In genomic region chr4:106201373-106201772, GRCh38 we compare ENCODE assay signal across 10 cellular contexts.
DNase-seq lines count a peak whose midpoint lies in the region; TF ChIP-seq lines count a peak whose summit lies in the region.
"Had no signal": no experiment of that assay in that cellular context is flagged by ENCODE, and none has a peak within 500 bp of the region (broad histone marks: within the 10 kb centered on the region; RNA-seq: fewer than 3 reads in every experiment).

No MANE protein-coding gene starts in this region.

- H3K4me3 Mint-ChIP-seq in progenitor cell of endocrine pancreas (ENCODE audit: low read depth), result no peak overlapping the region
- H3K4me3 Mint-ChIP-seq: CD14-positive monocyte had no signal

- H3K9me3 Mint-ChIP-seq in progenitor cell of endocrine pancreas (ENCODE audit: low read depth), result no peaks in the 10 kb centered on the region
- H3K9me3 Mint-ChIP-seq: CD14-positive monocyte had no signal

- DNase-seq in NCI-H2081 (lab: John Stamatoyannopoulos, UW), result peak; percentile 1 to 29
- no peak for DNase-seq in NCI-H2081 treated with DMSO at 0.1 percent for 48 hours (lab: John Stamatoyannopoulos, UW)
- peak; percentile 1 for DNase-seq in NCI-H1694 (lab: John Stamatoyannopoulos, UW)
- peak; percentile 22 for DNase-seq in cerebellar cortex (ENCODE audit: low spot score)
- DNase-seq in progenitor cell of endocrine pancreas (ENCODE audit: low spot score, unreplicated experiment), result no peak
- DNase-seq in EL, result no peak
- DNase-seq in mesenteric fat pad (ENCODE audit: low spot score), result no peak
- DNase-seq in activated CD4-positive, alpha-beta T cell treated with anti-CD3 and anti-CD28 coated beads, Interleukin-2, amount 50 U/mL, for 48 hours, result no peak
- DNase-seq: occipital lobe had no signal

- H3K36me3 Mint-ChIP-seq in progenitor cell of endocrine pancreas (ENCODE audit: insufficient read depth), result no peaks in the 10 kb centered on the region

- TF ChIP-seq CTCF in progenitor cell of endocrine pancreas (IDR thresholded peaks at IDR 0.05; ENCODE audit: unreplicated experiment), result peak; percentile 46

- no peaks in the 10 kb centered on the region for H3K4me1 Mint-ChIP-seq in progenitor cell of endocrine pancreas (ENCODE audit: low read depth)
- H3K4me1 Mint-ChIP-seq: CD14-positive monocyte had no signal

- H3K27me3 Mint-ChIP-seq in progenitor cell of endocrine pancreas, result no peaks in the 10 kb centered on the region

- no peak overlapping the region for H3K27ac Mint-ChIP-seq in progenitor cell of endocrine pancreas
- H3K27ac Mint-ChIP-seq: CD14-positive monocyte had no signal

Comparison
In these comparisons a context has a peak if more than half of its experiments do, and no peak if none do; other contexts are left out.
1. DNase-seq: peak in NCI-H2081 (2 of 2), NCI-H1694 (single experiment) and cerebellar cortex (single experiment); none in NCI-H2081 treated with DMSO at 0.1 percent for 48 hours (single experiment), progenitor cell of endocrine pancreas (single experiment), EL (single experiment), mesenteric fat pad (single experiment) and activated CD4-positive, alpha-beta T cell treated with anti-CD3 and anti-CD28 coated beads, Interleukin-2, amount 50 U/mL, for 48 hours (0 of 2).